In the genomic region with DNA sequence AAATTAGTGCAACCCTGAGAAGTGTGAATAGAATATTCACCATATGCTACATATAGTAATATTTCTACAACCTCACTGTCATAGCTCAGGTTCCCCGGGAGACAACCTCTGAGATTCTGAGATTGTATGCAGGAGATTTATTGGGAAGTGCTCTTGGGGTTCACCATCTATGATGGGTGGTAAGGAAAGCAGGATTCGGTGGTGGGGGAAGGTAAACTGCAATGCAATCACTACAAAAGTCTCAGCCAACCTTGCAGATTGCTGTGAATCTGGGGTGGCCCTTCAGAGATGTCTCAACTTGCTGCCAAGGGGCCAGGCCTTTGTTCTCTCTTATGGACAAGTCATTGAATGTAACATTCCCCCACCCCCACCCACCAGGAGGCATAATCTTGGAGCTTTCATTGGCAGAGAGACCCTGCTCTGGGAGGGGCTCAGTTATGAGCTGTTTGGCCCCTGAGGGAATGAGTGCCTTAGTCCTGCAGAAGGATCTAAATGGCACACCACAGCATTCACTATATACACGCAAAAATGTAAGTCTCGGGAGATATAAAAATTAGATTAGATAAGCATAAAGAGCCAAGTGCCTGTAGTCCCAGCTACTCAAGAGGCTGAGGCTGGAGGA, we compare ENCODE assay signal across 1 cellular context.
TF ChIP-seq lines count a peak whose summit lies in the region.

No MANE protein-coding gene starts in this region.

TF ChIP-seq in H1, 55 proteins besides CTCF, POLR2A, EP300 and RAD21:
- TF ChIP-seq CBX5 (IDR thresholded peaks at IDR 0.05; ENCODE audit: low read depth, low read length) (no peak), SP2 (IDR thresholded peaks at IDR 0.05; ENCODE audit: low read length) (no peak)
- TF ChIP-seq, protein P1, sequence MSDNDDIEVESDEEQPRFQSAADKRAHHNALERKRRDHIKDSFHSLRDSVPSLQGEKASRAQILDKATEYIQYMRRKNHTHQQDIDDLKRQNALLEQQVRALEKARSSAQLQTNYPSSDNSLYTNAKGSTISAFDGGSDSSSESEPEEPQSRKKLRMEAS (IDR thresholded peaks at IDR 0.05), result no peak
TF ChIP-seq in H1: peak in this region for 0.
